10 cellular contexts compared by ENCODE assay signal in the genomic region with DNA sequence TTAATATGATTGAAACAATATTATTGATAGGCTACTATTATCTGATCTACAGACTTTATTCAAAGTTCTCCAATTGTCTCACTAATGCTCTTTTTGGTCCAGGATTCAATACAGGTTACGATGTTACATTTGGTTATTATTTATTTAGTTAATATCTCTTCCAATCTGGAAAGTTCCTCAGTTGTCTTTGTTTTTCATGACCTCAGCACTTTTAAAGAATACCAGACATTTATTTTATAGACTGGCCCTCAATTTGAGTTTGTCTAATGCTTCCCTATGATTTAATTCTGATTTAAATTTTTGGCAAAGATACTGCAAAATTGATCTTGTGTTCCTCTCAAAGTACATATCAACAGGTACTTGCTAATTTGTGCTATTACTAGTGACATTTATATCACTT.
"Had no signal": no experiment of that assay in that cellular context is flagged by ENCODE, and none has a peak within 500 bp of the region (broad histone marks: within the 10 kb centered on the region; RNA-seq: fewer than 3 reads in every experiment).

No MANE protein-coding gene starts in this region.

- H2AFZ ChIP-seq: GM23248 had no signal

- DNase-seq: GM23248, GOT3, H9, HCEC 1CT, HFFc6, Karpas-422, KBM-7 had no signal

- H3K9ac ChIP-seq: GM23248, KMS-11 had no signal

- H3K4me3 ChIP-seq: GM23248 had no signal

- H3K27ac ChIP-seq: GM23248, KMS-11 had no signal

- FAIRE-seq: H54, HTR-8/SVneo had no signal

- H3K4me2 ChIP-seq: KMS-11 had no signal
